18 cellular contexts compared by ENCODE assay signal in genomic region chr7:98126311-98127142, GRCh38. TPM values are rescaled to one million over a fixed set of nuclear protein-coding genes. Genes with fewer than 3 reads are reported as not detected.
DNase-seq lines count a peak whose midpoint lies in the region; ATAC-seq and TF ChIP-seq lines count a peak whose summit lies in the region.
"Had no signal": no experiment of that assay in that cellular context is flagged by ENCODE, and none has a peak within 500 bp of the region (broad histone marks: within the 10 kb centered on the region; RNA-seq: fewer than 3 reads in every experiment).

No MANE protein-coding gene starts in this region.

- peaks cover 53% of the 10 kb centered on the region for H3K79me2 ChIP-seq in osteoblast (ENCODE audit: insufficient read depth, low read length)

- POLR2A ChIA-PET in GM10248 (lab: Yijun Ruan, JAX) = no interaction called here

- no peak overlapping the region for H2AFZ ChIP-seq in osteoblast (ENCODE audit: low read length)

- no peaks in the 10 kb centered on the region for H3K9me3 ChIP-seq in osteoblast (ENCODE audit: low read depth, low read length)
- H3K9me3 ChIP-seq: Caco-2 had no signal

- ATAC-seq in Right ventricle myocardium superior (ENCODE audit: poor library complexity) = peak; percentile 70
- no peak for ATAC-seq in HG03442 (IDR thresholded peaks at IDR 0.05; ENCODE audit: unreplicated experiment)
- ATAC-seq: activated naive CD4-positive, alpha-beta T cell treated with anti-CD3 and anti-CD28 coated beads, Interleukin-2, amount 50 U/mL, for 72 hours; left colon had no signal

- H3K27ac ChIP-seq in osteoblast (ENCODE audit: low read depth, low read length) = no peak overlapping the region
- H3K27ac ChIP-seq: VCaP had no signal

- H3K4me2 ChIP-seq in osteoblast (ENCODE audit: insufficient read depth, low read length) = no peak overlapping the region

- intact Hi-C loops in Right ventricle myocardium superior (cut with DNase I) = no loop called here
- intact Hi-C loops in cardiac septum (cut with DNase I) = no loop called here

- CTCF ChIA-PET in GM10248 (lab: Yijun Ruan, JAX) = interaction anchor here (1.0 kb wide), 1 partner anchor 15 kb away, joined by 3 read pairs; no protein-coding TSS in a partner anchor

- H3K27me3 ChIP-seq in osteoblast (ENCODE audit: insufficient read depth, low read length) = no peaks in the 10 kb centered on the region
- H3K27me3 ChIP-seq: dorsolateral prefrontal cortex had no signal

- no peaks in the 10 kb centered on the region for H3K36me3 ChIP-seq in osteoblast (ENCODE audit: insufficient read depth, low read length)

- H3K4me1 ChIP-seq in osteoblast (ENCODE audit: insufficient read depth, low read length) = peaks cover 7% of the 10 kb centered on the region

- no peak for TF ChIP-seq CTCF in osteoblast (IDR thresholded peaks at IDR 0.05; ENCODE audit: extremely low read depth, low read depth, low read length)
- TF ChIP-seq CTCF in GM10248 (IDR thresholded peaks at IDR 0.05; ENCODE audit: control extremely low read depth, extremely low read depth, low read depth, missing control alignments) = no peak

- H3K4me3 ChIP-seq in osteoblast (ENCODE audit: insufficient read depth, low read length) = no peak overlapping the region
- H3K4me3 ChIP-seq: dorsolateral prefrontal cortex had no signal

- H4K20me1 ChIP-seq in osteoblast (ENCODE audit: insufficient read depth, low read length) = peaks cover 8% of the 10 kb centered on the region

- DNase-seq in Right ventricle myocardium superior = no peak
- no peak for DNase-seq in cardiac septum (ENCODE audit: low spot score)
- DNase-seq in NCI-H226 = peak; percentile 42
- DNase-seq in glomerular visceral epithelial cell (ENCODE audit: extremely low spot score) = peak; percentile 53
- DNase-seq in osteoblast (ENCODE audit: insufficient read length, low spot score, missing footprints) = peak; percentile 35
- no peak for DNase-seq in GM10248 (ENCODE audit: extremely low spot score)
- no peak for DNase-seq in NCI-H1092 treated with DMSO at 0.1 percent for 48 hours (lab: John Stamatoyannopoulos, UW)
- DNase-seq: Caco-2; cerebellar nuclear complex; dorsolateral prefrontal cortex; KG1; left colon; NCI-H146; NCI-H524; stimulated activated CD4-positive, alpha-beta T cell treated with anti-CD3 and anti-CD28 coated beads, Interleukin-4, amount 100 ng/mL, for 4 hours had no signal

RNA-seq across cellular contexts. Expression of gene LMTK2, which starts 19.9 kb away (rescaled TPM):
- total RNA-seq in Right ventricle myocardium superior = 20.3 TPM
- total RNA-seq in cardiac septum = 28.3 TPM
- total RNA-seq in osteoblast = 11.5 and 14.1 TPM in 2 replicates

Comparison
In these comparisons a context has a peak if more than half of its experiments do, and no peak if none do; other contexts are left out.
1. DNase-seq: peak in NCI-H226 (single experiment), glomerular visceral epithelial cell (single experiment) and osteoblast (single experiment); none in Right ventricle myocardium superior (single experiment), cardiac septum (single experiment), GM10248 (single experiment) and NCI-H1092 treated with DMSO at 0.1 percent for 48 hours (single experiment).